ENCODE assay signal across 8 cellular contexts in the genomic region with DNA sequence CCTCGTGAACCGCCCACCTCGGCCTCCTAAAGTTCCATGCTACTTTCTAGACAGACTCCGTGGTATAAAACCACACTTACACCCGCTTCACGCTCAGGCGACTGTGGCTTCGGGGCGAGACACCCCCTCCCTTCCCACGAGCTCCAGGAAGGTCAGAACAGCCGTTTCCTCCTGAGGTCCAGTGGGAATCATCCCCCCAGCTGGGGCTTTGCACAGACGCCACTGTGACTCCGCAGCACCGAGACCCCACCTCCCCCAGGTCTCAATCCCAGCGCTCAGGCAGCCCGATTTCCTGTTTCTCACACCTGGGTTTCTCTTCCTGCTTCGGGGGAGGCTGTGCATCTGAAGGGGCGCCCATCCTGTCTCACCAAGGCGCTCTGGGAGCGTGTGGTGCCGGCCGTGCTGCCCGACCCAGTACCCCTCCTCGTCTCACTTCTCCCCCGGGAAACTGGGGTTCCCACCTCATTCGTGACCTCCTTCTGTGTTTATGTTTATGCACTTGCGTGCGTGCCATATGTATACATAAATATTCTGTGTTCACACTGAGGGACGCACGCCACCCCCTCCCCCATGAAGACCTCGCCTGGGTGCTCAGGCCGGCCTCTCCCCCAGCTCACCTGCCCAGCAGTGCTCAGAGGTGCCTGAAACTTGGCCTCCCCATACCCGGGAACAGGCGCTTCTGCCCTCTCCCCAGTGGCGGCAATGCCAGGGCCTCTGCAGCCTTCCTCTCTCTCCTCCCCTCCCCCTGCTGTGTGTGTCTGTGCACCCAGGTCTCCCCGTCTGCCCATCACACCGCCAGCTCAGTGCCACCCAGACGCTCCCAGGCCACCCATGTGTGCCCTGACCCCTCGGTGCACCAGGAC. TPM values are rescaled to one million over a fixed set of nuclear protein-coding genes. Genes with fewer than 3 reads are reported as not detected.
A peak's percentile ranks its signal among the peaks of the same experiment; 100 is the strongest.
DNase-seq lines count a peak whose midpoint lies in the region; ATAC-seq and TF ChIP-seq lines count a peak whose summit lies in the region.

No MANE protein-coding gene starts in this region.

- H3K4me3 ChIP-seq in PC-9, result no peak overlapping the region

- TF ChIP-seq CTCF in PC-9 (conservative IDR thresholded peaks at IDR 0.05), result no peak

- no peaks in the 10 kb centered on the region for H3K9me3 ChIP-seq in PC-9 (ENCODE audit: insufficient read depth, low read depth)

- no peak overlapping the region for H3K4me2 ChIP-seq in PC-9

- H3F3A ChIP-seq in PC-9 (ENCODE audit: insufficient read depth, low read depth), result no peaks in the 10 kb centered on the region; the same call in 1 of the 2 replicates

- POLR2A ChIA-PET in PC-9 (lab: Charles Lee; ENCODE audit: unreplicated experiment), result interaction anchor here (0.6 kb wide), 1 partner anchor 326 kb away, joined by 4 read pairs; a partner anchor contains a TSS

- H3K27ac ChIP-seq in PC-9, result no peak overlapping the region

- no peaks in the 10 kb centered on the region for H3K4me1 ChIP-seq in PC-9 (replicated peaks; ENCODE audit: insufficient read depth)

- CTCF ChIA-PET in PC-9 (lab: Charles Lee), result no interaction called here

- DNase-seq in activated CD4-positive, alpha-beta T cell treated with anti-CD3 and anti-CD28 coated beads for 4 hours, result peak; percentile 26 to 53
- DNase-seq in stimulated activated CD8-positive, alpha-beta memory T cell treated with anti-CD3 and anti-CD28 coated beads, Interleukin-7, amount 100 ng/mL, for 24 hours (ENCODE audit: low read depth), result peak; percentile 21
- DNase-seq in PC-9 (no peak), DMS79 treated with DMSO at 0.1 percent for 48 hours (lab: John Stamatoyannopoulos, UW) (no peak), retina (no peak)

- H2AFZ ChIP-seq in PC-9, result no peak overlapping the region

- in situ Hi-C loops in GM18951 (cut with MboI; ENCODE audit: low sequenced_read_pairs, unreplicated experiment), result no loop called here

- intact Hi-C loops in PC-9 (cut with micrococcal nuclease; ENCODE audit: unreplicated experiment), result no loop called here

- H4K20me1 ChIP-seq in PC-9 (ENCODE audit: insufficient read depth), result no peaks in the 10 kb centered on the region

- TF ChIP-seq POLR2A in GM18951 (IDR thresholded peaks at IDR 0.05; ENCODE audit: extremely low read depth, insufficient read depth, insufficient read length), result peak; percentile 56

- no peaks in the 10 kb centered on the region for H3K27me3 ChIP-seq in PC-9 (ENCODE audit: insufficient read depth, low read depth)

- H3K9me2 ChIP-seq in PC-9 (ENCODE audit: insufficient read depth), result no peaks in the 10 kb centered on the region

- peak; percentile 51 for ATAC-seq in HG03045 (IDR thresholded peaks at IDR 0.05; ENCODE audit: unreplicated experiment)
- peak; percentile 6 for ATAC-seq in esophagus mucosa

- H3K36me3 ChIP-seq in PC-9 (ENCODE audit: low read depth), result no peaks in the 10 kb centered on the region

- H3K79me2 ChIP-seq in PC-9 (ENCODE audit: low read depth), result peaks cover 10% of the 10 kb centered on the region

- BruUV-seq in PC-9 (replicated peaks; lab: Mats Ljungman, UMichigan), result no TSS peak

RNA-seq across cellular contexts. Expression of a gene that starts 14.6 kb away (rescaled TPM):
- 17.4 TPM for total RNA-seq in esophagus mucosa
- 55.4 and 63.7 TPM in 2 replicates for total RNA-seq in PC-9 (2021)

RNA-seq across cellular contexts. Expression of a gene that starts 19.1 kb away (rescaled TPM):
- total RNA-seq in esophagus mucosa (10.9 TPM), PC-9 (2021) (21.2 and 22.5 TPM in 2 replicates)

RNA-seq across cellular contexts. Expression of a gene that starts 46.0 kb away (rescaled TPM):
- total RNA-seq in esophagus mucosa (0.92 TPM), PC-9 (2021) (4.6 and 4.9 TPM in 2 replicates)

RNA-seq across cellular contexts. Expression of a gene that starts 46.2 kb away (rescaled TPM):
- total RNA-seq in esophagus mucosa (15.7 TPM), PC-9 (2021) (36.2 and 42.2 TPM in 2 replicates)

Comparison
In these comparisons a context has a peak if more than half of its experiments do, and no peak if none do; other contexts are left out.
1. DNase-seq: peak in activated CD4-positive, alpha-beta T cell treated with anti-CD3 and anti-CD28 coated beads for 4 hours (2 of 2) and stimulated activated CD8-positive, alpha-beta memory T cell treated with anti-CD3 and anti-CD28 coated beads, Interleukin-7, amount 100 ng/mL, for 24 hours (single experiment); none in PC-9 (0 of 2), DMS79 treated with DMSO at 0.1 percent for 48 hours (single experiment) and retina (single experiment).